ENCODE assay signal across 8 cellular contexts in the genomic region with DNA sequence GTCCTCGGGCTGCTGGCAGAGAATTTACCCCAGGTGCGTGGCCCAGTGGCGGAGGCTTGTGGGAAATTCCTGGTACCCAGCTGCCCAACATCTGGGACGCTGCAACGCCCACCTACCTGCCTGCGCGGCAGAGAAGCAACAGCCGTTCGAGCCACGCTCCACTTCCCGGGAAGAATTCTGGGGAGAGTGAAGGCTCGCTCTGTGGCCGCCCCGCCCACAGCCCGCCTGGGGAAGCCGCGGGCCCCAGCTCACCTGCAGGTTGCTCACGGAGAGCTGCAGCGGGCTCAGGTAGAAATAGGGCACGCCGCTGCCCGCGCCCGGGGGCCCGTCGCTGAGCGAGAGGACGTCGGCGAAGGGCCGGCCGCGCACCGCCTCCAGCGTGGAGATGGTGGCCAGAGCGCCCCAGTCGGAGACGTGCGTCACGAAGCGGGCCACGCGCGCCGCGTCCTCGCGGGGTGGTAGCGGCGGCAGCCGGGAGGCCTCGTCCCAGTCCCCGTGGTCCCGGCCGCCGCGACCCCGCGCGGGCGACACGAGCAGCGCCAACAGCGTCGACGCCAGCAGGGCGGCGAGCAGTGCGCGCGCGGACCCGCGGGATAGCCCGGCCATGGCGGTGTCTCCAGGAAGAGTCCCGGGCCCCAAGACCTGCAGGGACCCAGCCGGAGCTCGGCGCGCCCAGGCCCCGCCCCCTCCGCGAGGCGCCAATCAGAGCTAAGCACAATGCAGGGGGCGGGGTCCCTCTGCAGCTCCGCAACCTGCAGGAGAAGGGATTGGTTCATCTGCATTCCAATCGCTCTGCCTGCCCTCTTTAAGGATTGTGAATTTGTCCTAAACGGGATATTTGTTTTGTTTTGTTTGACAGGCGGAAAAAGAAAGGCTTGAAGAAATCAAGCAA. TPM values are rescaled to one million over a fixed set of nuclear protein-coding genes. Genes with fewer than 3 reads are reported as not detected.
A peak's percentile ranks its signal among the peaks of the same experiment; 100 is the strongest.
DNase-seq lines count a peak whose midpoint lies in the region; ATAC-seq and TF ChIP-seq lines count a peak whose summit lies in the region.

Gene CREG1 (minus strand): TSS at position 627 of the 892 bp plus-strand sequence.

- H3K9me3 ChIP-seq in IMR-90 (ENCODE audit: control insufficient read depth, insufficient read depth, low read length) (no peaks in the 10 kb centered on the region), mononuclear cell (ENCODE audit: low read depth, low read length) (no peaks in the 10 kb centered on the region)

- peaks cover 4% of the 10 kb centered on the region; the same call in 1 of the 2 replicates for H3K4me1 ChIP-seq in IMR-90 (ENCODE audit: control insufficient read depth, insufficient read depth, low read length)
- peaks cover 66% of the 10 kb centered on the region for H3K4me1 ChIP-seq in mononuclear cell (ENCODE audit: insufficient read depth, low read length)

- H4K5ac ChIP-seq in IMR-90 (ENCODE audit: low read depth, low read length), result no peak within 1 kb of the TSS

- TF ChIP-seq POLR2A in IMR-90 (IDR thresholded peaks at IDR 0.05; ENCODE audit: low read depth, low read length), result no peak

- BruUV-seq in IMR-90 (replicated peaks; lab: Mats Ljungman, UMichigan), result no TSS peak

- peaks cover 3% of the 10 kb centered on the region for H3K27me3 ChIP-seq in IMR-90 (ENCODE audit: control insufficient read depth, insufficient read depth, low read length)
- no peaks in the 10 kb centered on the region for H3K27me3 ChIP-seq in mononuclear cell (ENCODE audit: insufficient read depth, low read length)

- no peak within 1 kb of the TSS for H3K27ac ChIP-seq in IMR-90 (ENCODE audit: insufficient read depth, low read length)

- H2BK20ac ChIP-seq in IMR-90 (ENCODE audit: low read depth, low read length), result no peak within 1 kb of the TSS

- H3K18ac ChIP-seq in IMR-90 (ENCODE audit: low read depth, low read length), result no peak within 1 kb of the TSS

- no peak within 1 kb of the TSS for H2AK9ac ChIP-seq in IMR-90 (replicated peaks; ENCODE audit: low read depth, low read length, poor library complexity)

- H2BK15ac ChIP-seq in IMR-90 (ENCODE audit: low read depth, low read length), result no peak within 1 kb of the TSS

- POLR2A ChIA-PET in IMR-90 (lab: Charles Lee; ENCODE audit: unreplicated experiment), result no interaction called here

- no peak within 1 kb of the TSS for H3K4ac ChIP-seq in IMR-90 (ENCODE audit: low read depth, low read length)

- H3K9ac ChIP-seq in IMR-90 (ENCODE audit: low read depth, low read length), result peak within 1 kb of the TSS; percentile 28; the same call in 1 of the 2 replicates

- H3K23ac ChIP-seq in IMR-90 (ENCODE audit: low read depth, low read length), result no peak within 1 kb of the TSS

- no peak for TF ChIP-seq CTCF in IMR-90 (conservative IDR thresholded peaks at IDR 0.05; ENCODE audit: low read depth, low read length)

- H2BK120ac ChIP-seq in IMR-90 (ENCODE audit: low read depth, low read length), result no peak within 1 kb of the TSS

- no peak within 1 kb of the TSS for H3K56ac ChIP-seq in IMR-90 (ENCODE audit: extremely low read depth, insufficient read depth, low read length)

- no peak within 1 kb of the TSS for H4K91ac ChIP-seq in IMR-90 (ENCODE audit: insufficient read depth, low read depth, low read length)

- no peaks in the 10 kb centered on the region for H4K20me1 ChIP-seq in IMR-90 (ENCODE audit: insufficient read depth, low read length)

- CTCF ChIA-PET in IMR-90 (lab: Yijun Ruan, JAX), result interaction anchor here (0.6 to 1.0 kb wide), 5 partner anchors 12 to 494 kb away, joined by 3 to 6 read pairs (median 3); no protein-coding TSS in a partner anchor

- WGBS in IMR-90 (ENCODE audit: extremely low coverage in 2 of 2, insufficient read length in 1 of 2), 2 experiments, result 4% methylated on average over 58 of the region's 90 CpGs; no CpG with 5 or more reads in 1 of the 2 experiments

- in situ Hi-C loops in IMR-90 (cut with MboI; ENCODE audit: low sequenced_read_pairs), result no loop called here

- H2AK5ac ChIP-seq in IMR-90 (ENCODE audit: low read depth, low read length), result no peak within 1 kb of the TSS

- dilution Hi-C loops in IMR-90 (cut with HindIII; ENCODE audit: low sequenced_read_pairs, unreplicated experiment), result no loop called here

- no peak within 1 kb of the TSS for H3K14ac ChIP-seq in IMR-90 (replicated peaks; ENCODE audit: low read depth, low read length)

- H2BK5ac ChIP-seq in IMR-90 (ENCODE audit: low read depth, low read length, poor library complexity, severe bottlenecking), result no peak within 1 kb of the TSS

- DNase-seq in DMS 273 (lab: John Stamatoyannopoulos, UW; ENCODE audit: unreplicated experiment), result peak; percentile 97
- peak; percentile 78 for DNase-seq in IMR-90
- peak; percentile 98 for DNase-seq in OCI-M1 (lab: John Stamatoyannopoulos, UW)
- DNase-seq in activated T-cell treated with anti-CD3 and anti-CD28 coated beads for 24 hours (ENCODE audit: low read depth), result peak; percentile 85
- DNase-seq in epidermal melanocyte (ENCODE audit: insufficient read length, low spot score), result peak; percentile 94
- peak; percentile 71 to 79 for DNase-seq in stimulated activated CD8-positive, alpha-beta memory T cell treated with anti-CD3 and anti-CD28 coated beads, Interleukin-4, amount 100 ng/mL, for 1 hour (ENCODE audit: low read depth in 2 of 2, low spot score in 1 of 2)

- no peak within 1 kb of the TSS for H4K8ac ChIP-seq in IMR-90 (ENCODE audit: low read depth in 2 of 2, low read length in 2 of 2)

- H3K9me1 ChIP-seq in IMR-90 (ENCODE audit: insufficient read depth, low read length), result no peaks in the 10 kb centered on the region

- intact Hi-C loops in IMR-90 (cut with micrococcal nuclease), result loop anchor here (5.0 kb wide), 1 partner anchor 249 kb away; no protein-coding TSS in a partner anchor

- peak within 1 kb of the TSS; percentile 90 for H3K4me2 ChIP-seq in IMR-90 (ENCODE audit: low read depth, low read length)

- H3K79me1 ChIP-seq in IMR-90 (ENCODE audit: low read depth in 1 of 2, low read length in 2 of 2), result no peaks in the 10 kb centered on the region

- TF ChIP-seq RAD21 in IMR-90 (IDR thresholded peaks at IDR 0.05; ENCODE audit: low read length), result no peak

- ATAC-seq in GM21528 (IDR thresholded peaks at IDR 0.05; ENCODE audit: low FRiP score, unreplicated experiment), result peak; percentile 96
- ATAC-seq in IMR-90 (ENCODE audit: low read depth), result peak; percentile 100

- H3K36me3 ChIP-seq in IMR-90 (ENCODE audit: control insufficient read depth, insufficient read depth, low read length), result no peaks in the 10 kb centered on the region

- peak within 1 kb of the TSS; percentile 80 for H3K4me3 ChIP-seq in IMR-90 (ENCODE audit: insufficient read depth, low read depth, low read length)
- H3K4me3 ChIP-seq in mononuclear cell (ENCODE audit: low read length), result peak within 1 kb of the TSS; percentile 73

- H2AFZ ChIP-seq in IMR-90 (replicated peaks; ENCODE audit: low read length, poor library complexity), result peak within 1 kb of the TSS; percentile 89

TF ChIP-seq in IMR-90, 13 proteins besides CTCF, POLR2A, EP300 and RAD21:
- TF ChIP-seq MAFK (IDR thresholded peaks at IDR 0.05; ENCODE audit: low read depth, low read length) (no peak), MAZ (IDR thresholded peaks at IDR 0.05; ENCODE audit: borderline replicate concordance, low read depth, low read length) (peak; percentile 20; the same call in 1 of the 2 replicates), CEBPB (IDR thresholded peaks at IDR 0.05; ENCODE audit: low read depth, low read length) (peak; percentile 31; the same call in 1 of the 2 replicates)

RNA-seq across cellular contexts. Expression of gene CREG1, which starts in this region (rescaled TPM):
- total RNA-seq in IMR-90 (2012; rRNA removed) (2.9 and 3.3 TPM in 2 replicates), mononuclear cell (139 TPM)
- 6.3 and 6.4 TPM in 2 replicates for polyA plus RNA-seq in IMR-90 (2012; rRNA removed)
- 2.2 and 6.9 TPM in 2 replicates for polyA plus RNA-seq in IMR-90 (2012; cell fraction: cytosol; rRNA removed)
- polyA plus RNA-seq in IMR-90 (2012; cell fraction: nucleus; rRNA removed; ENCODE audit: low replicate concordance), result 1.8 and 2.5 TPM in 2 replicates

Comparison
In these comparisons a context has a peak if more than half of its experiments do, and no peak if none do; other contexts are left out.
1. RNA of gene CREG1 (total RNA-seq): 139 TPM in mononuclear cell (single experiment); 2.9 to 3.3 TPM in IMR-90; every median in the first group is over 10 times any median in the second.
2. Peak in every context shown above with its lines, with median percentiles within 50 percentile points of each other: DNase-seq.